1 cellular context compared by ENCODE assay signal in genomic region chr5:122723606-122724352, GRCh38.
TF ChIP-seq lines count a peak whose summit lies in the region.

No MANE protein-coding gene starts in this region.

TF ChIP-seq in SK-N-SH treated with all-trans-retinoic acid at 6 μM for 48 hours, 23 proteins besides CTCF, POLR2A, EP300 and RAD21 (continued from another document):
- TF ChIP-seq ZFP3 (CRISPR knock-in tag; IDR thresholded peaks at IDR 0.05): no peak
- TF ChIP-seq, protein P1, sequence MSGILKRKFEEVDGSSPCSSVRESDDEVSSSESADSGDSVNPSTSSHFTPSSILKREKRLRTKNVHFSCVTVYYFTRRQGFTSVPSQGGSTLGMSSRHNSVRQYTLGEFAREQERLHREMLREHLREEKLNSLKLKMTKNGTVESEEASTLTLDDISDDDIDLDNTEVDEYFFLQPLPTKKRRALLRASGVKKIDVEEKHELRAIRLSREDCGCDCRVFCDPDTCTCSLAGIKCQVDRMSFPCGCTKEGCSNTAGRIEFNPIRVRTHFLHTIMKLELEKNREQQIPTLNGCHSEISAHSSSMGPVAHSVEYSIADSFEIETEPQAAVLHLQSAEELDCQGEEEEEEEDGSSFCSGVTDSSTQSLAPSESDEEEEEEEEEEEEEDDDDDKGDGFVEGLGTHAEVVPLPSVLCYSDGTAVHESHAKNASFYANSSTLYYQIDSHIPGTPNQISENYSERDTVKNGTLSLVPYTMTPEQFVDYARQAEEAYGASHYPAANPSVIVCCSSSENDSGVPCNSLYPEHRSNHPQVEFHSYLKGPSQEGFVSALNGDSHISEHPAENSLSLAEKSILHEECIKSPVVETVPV (CRISPR knock-in tag; IDR thresholded peaks at IDR 0.05): no peak
